In genomic region chr3:97029972-97030371, GRCh38 we compare ENCODE assay signal across 11 cellular contexts.
"Had no signal": no experiment of that assay in that cellular context is flagged by ENCODE, and none has a peak within 500 bp of the region (broad histone marks: within the 10 kb centered on the region; RNA-seq: fewer than 3 reads in every experiment).

No MANE protein-coding gene starts in this region.

- H3K4me1 ChIP-seq: HAP-1 had no signal

- DNase-seq: GM23248, GOT3, H7, H9, HCEC 1CT, HFFc6 had no signal

- H3K4me3 ChIP-seq: GM23248, GM23338, HAP-1 had no signal

- H3K9me3 ChIP-seq: HAP-1 had no signal

- H3K9ac ChIP-seq: GM23248 had no signal

- ATAC-seq: GM23338, HCT116 had no signal

- FAIRE-seq: H1, H54 had no signal

- H3K36me3 ChIP-seq: HAP-1 had no signal

- H3K27ac ChIP-seq: GM23248 had no signal

- H2AFZ ChIP-seq: GM23248, GM23338 had no signal

- H3K4me2 ChIP-seq: GM23338 had no signal
